In genomic region chr20:51767867-51768758, GRCh38 we compare ENCODE assay signal across 8 cellular contexts. TPM values are rescaled to one million over a fixed set of nuclear protein-coding genes. Genes with fewer than 3 reads are reported as not detected.
DNase-seq lines count a peak whose midpoint lies in the region; ATAC-seq, FAIRE-seq and TF ChIP-seq lines count a peak whose summit lies in the region.

ATP9A (minus strand) TSS chr20:51768390; CDS start chr20:51768369, 21 bp downstream.

- H3K9ac ChIP-seq in GM23248 = peak within 1 kb of the TSS; percentile 85

- peaks cover 14% of the 10 kb centered on the region for H3K79me2 ChIP-seq in GM23248 (ENCODE audit: insufficient read depth)

- FAIRE-seq in pancreas (lab: Jason Lieb, UNC) = no peak

- H3K9me3 ChIP-seq in GM23248 (ENCODE audit: low read depth) (no peaks in the 10 kb centered on the region), pancreas (no peaks in the 10 kb centered on the region)

- DNase-seq in GM23248 (peak; percentile 64), left cardiac atrium (peak; percentile 60), pancreas (peak; percentile 41 to 82 (median 58)), OCI-M1 (lab: John Stamatoyannopoulos, UW) (no peak)
- no peak for DNase-seq in effector CD4-positive, alpha-beta T cell

- peak within 1 kb of the TSS; percentile 99 for H3K4me2 ChIP-seq in GM23248 (ENCODE audit: unreplicated experiment)

- H3K36me3 ChIP-seq in GM23248 (ENCODE audit: low read depth) (no peaks in the 10 kb centered on the region), pancreas (no peaks in the 10 kb centered on the region)

- H4K20me1 ChIP-seq in GM23248 (ENCODE audit: insufficient read depth) = no peaks in the 10 kb centered on the region

- no peaks in the 10 kb centered on the region for H3K27me3 ChIP-seq in GM23248 (replicated peaks; ENCODE audit: insufficient read depth)
- no peaks in the 10 kb centered on the region for H3K27me3 ChIP-seq in pancreas

- 0 to 1% methylated on average over 19 to 35 of the region's 131 CpGs for WGBS in GM23248 (ENCODE audit: low coverage in 1 of 2, low lambda C conversion rate in 2 of 2, missing lambda C conversion rate in 2 of 2), 2 experiments
- 0 to 1% (median 1%) methylated on average over 27 to 119 of the region's 131 CpGs for WGBS in adipose tissue, 3 donors
- WGBS in pancreas, 2 donors = 0 to 1% methylated on average over 31 to 129 of the region's 131 CpGs

- ATAC-seq in left cardiac atrium = peak; percentile 54 to 61
- peak; percentile 49 to 71 (median 58) for ATAC-seq in pancreas
- no peak for ATAC-seq in GM21367 (IDR thresholded peaks at IDR 0.05; ENCODE audit: unreplicated experiment)

- H3K4me1 ChIP-seq in GM23248 (ENCODE audit: insufficient read depth) = no peaks in the 10 kb centered on the region
- no peaks in the 10 kb centered on the region for H3K4me1 ChIP-seq in pancreas

- TF ChIP-seq CTCF in 22Rv1 (IDR thresholded peaks at IDR 0.05) (0 out of 2 replicates have a peak, but pooled peaks have one; percentile 3), pancreas (IDR thresholded peaks at IDR 0.05) (no peak)

- H2AFZ ChIP-seq in GM23248 = peak within 1 kb of the TSS; percentile 92

- H3K4me3 ChIP-seq in GM23248 (peak within 1 kb of the TSS; percentile 82), pancreas (peak within 1 kb of the TSS; percentile 60 to 75 (median 74))

- H3K27ac ChIP-seq in 22Rv1 (peak within 1 kb of the TSS; percentile 76), GM23248 (no peak within 1 kb of the TSS), adipose tissue (ENCODE audit: low read depth, low read length) (no peak within 1 kb of the TSS), pancreas (peak within 1 kb of the TSS; percentile 40 to 90 (median 84))

- no peaks in the 10 kb centered on the region for H3K9me2 ChIP-seq in GM23248 (ENCODE audit: insufficient read depth)

- intact Hi-C loops in left cardiac atrium (cut with DNase I) = no loop called here
- intact Hi-C loops in pancreas (cut with DNase I) = no loop called here

- in situ Hi-C loops in GM23248 (cut with MboI) = no loop called here

- H3F3A ChIP-seq in GM23248 (ENCODE audit: insufficient read depth) = peaks cover 25% of the 10 kb centered on the region

RNA-seq across cellular contexts. Expression of gene ATP9A, which starts in this region (rescaled TPM):
- 14.2 and 15.9 TPM in 2 replicates for total RNA-seq in GM23248 (2014; rRNA removed; shearing (Covaris generic))
- polyA plus RNA-seq in GM23248 (2016; fragmentation: Nextera tagmentation; extraction: Ambion mirVana) = 6.7 and 6.9 TPM in 2 replicates
- polyA plus RNA-seq in adipose tissue = 10 to 100 TPM; 10.1 to 38.0 (median 10.4) TPM
- 10 to 100 TPM; 27.6 to 28.0 TPM for total RNA-seq in left cardiac atrium
- 10 to 100 TPM; 17.0 to 41.0 (median 21.4) TPM for total RNA-seq in pancreas
- 10 to 100 TPM in 1 of 2 donors, 1 to 10 TPM in 1; 5.8 to 15.5 TPM for polyA plus RNA-seq in pancreas

Comparison
In these comparisons a context has a peak if more than half of its experiments do, and no peak if none do; other contexts are left out.
1. H3K27ac ChIP-seq: peak in 22Rv1 (single experiment) and pancreas (4 of 4); none in GM23248 (single experiment) and adipose tissue (single experiment).
2. DNase-seq: peak in GM23248 (single experiment), left cardiac atrium (single experiment) and pancreas (6 of 6); none in effector CD4-positive, alpha-beta T cell (single experiment) and OCI-M1 (single experiment).